1 cellular context compared by ENCODE assay signal in genomic region chr7:2732959-2733584, GRCh38.
TF ChIP-seq lines count a peak whose summit lies in the region.

No MANE protein-coding gene starts in this region.

TF ChIP-seq in K562, 482 proteins besides CTCF, POLR2A, EP300 and RAD21 (continued from another document and continues in another):
- TF ChIP-seq ZNF609 (CRISPR knock-in tag; IDR thresholded peaks at IDR 0.05; ENCODE audit: borderline replicate concordance): peak; percentile 85
- no peak for TF ChIP-seq PHF21A (IDR thresholded peaks at IDR 0.05; ENCODE audit: borderline replicate concordance, low read depth)
- TF ChIP-seq ZBTB2 (IDR thresholded peaks at IDR 0.05): no peak
- no peak for TF ChIP-seq ATF4 (CRISPR knock-in tag; IDR thresholded peaks at IDR 0.05)
- TF ChIP-seq CREB3 (tag; conservative IDR thresholded peaks at IDR 0.05; ENCODE audit: low read depth): peak; percentile 20; the same call in 1 of the 2 replicates
- peak; percentile 46 for TF ChIP-seq SAP30 (IDR thresholded peaks at IDR 0.05; ENCODE audit: borderline replicate concordance, insufficient read depth, low read depth, low read length, poor library complexity, severe bottlenecking)
- TF ChIP-seq ZNF212 (CRISPR knock-in tag; IDR thresholded peaks at IDR 0.05): no peak
- TF ChIP-seq DNMT1 (IDR thresholded peaks at IDR 0.05): no peak
- TF ChIP-seq ZNF347 (CRISPR knock-in tag; IDR thresholded peaks at IDR 0.05; ENCODE audit: low read depth): no peak
- 0 out of 2 replicates have a peak, but pooled peaks have one; percentile 21 for TF ChIP-seq MEF2D (tag; conservative IDR thresholded peaks at IDR 0.05; ENCODE audit: low read depth)
- TF ChIP-seq DIDO1 (tag; IDR thresholded peaks at IDR 0.05; ENCODE audit: low read depth): no peak
- no peak for TF ChIP-seq POLR2AphosphoS5 (IDR thresholded peaks at IDR 0.05; ENCODE audit: control insufficient read depth, insufficient read depth, low read depth, low read length)
- TF ChIP-seq MGA (IDR thresholded peaks at IDR 0.05): peak; percentile 87
- TF ChIP-seq SMARCA4 (IDR thresholded peaks at IDR 0.05): 0 out of 2 replicates have a peak, but pooled peaks have one; percentile 47
- TF ChIP-seq NEUROD1 (IDR thresholded peaks at IDR 0.05; ENCODE audit: borderline replicate concordance, low read depth, low read length, partially characterized antibody): peak; percentile 39
- no peak for TF ChIP-seq MIER1 (IDR thresholded peaks at IDR 0.05; ENCODE audit: low read depth)
- no peak for TF ChIP-seq SP2 (IDR thresholded peaks at IDR 0.05; ENCODE audit: extremely low read depth, low read depth, low read length, poor library complexity, severe bottlenecking)
- TF ChIP-seq CBFA2T2 (conservative IDR thresholded peaks at IDR 0.05): peak; percentile 37; the same call in 1 of the 2 replicates
- TF ChIP-seq ZNF76 (CRISPR knock-in tag; IDR thresholded peaks at IDR 0.05; ENCODE audit: borderline replicate concordance): no peak
- no peak for TF ChIP-seq HDAC8 (tag; IDR thresholded peaks at IDR 0.05)
- peak; percentile 59; the same call in 1 of the 2 replicates for TF ChIP-seq TRIM28 (IDR thresholded peaks at IDR 0.05)
- TF ChIP-seq NCOA1 (IDR thresholded peaks at IDR 0.05; ENCODE audit: low read depth): no peak; the same call in 1 of the 2 replicates
- peak; percentile 85 to 90 for TF ChIP-seq MNT (conservative IDR thresholded peaks at IDR 0.05)
- TF ChIP-seq UBTF (IDR thresholded peaks at IDR 0.05; ENCODE audit: borderline replicate concordance in 1 of 2, low read depth in 2 of 2, low read length in 2 of 2): peak in 1 of 2 experiments; percentile 82; a peak in 1 of 4 replicates
- no peak for TF ChIP-seq YY1 (IDR thresholded peaks at IDR 0.05; ENCODE audit: borderline replicate concordance in 1 of 3, control insufficient read depth in 1 of 3, extremely low read depth in 1 of 3, insufficient read depth in 3 of 3, insufficient read length in 1 of 3, insufficient replicate concordance in 2 of 3, low read depth in 1 of 3, low read length in 2 of 3)
- peak; percentile 84 for TF ChIP-seq ETV1 (tag; conservative IDR thresholded peaks at IDR 0.05; ENCODE audit: low read depth)
- peak; percentile 11 to 16; a peak in 1 of 4 replicates for TF ChIP-seq NRF1 (conservative IDR thresholded peaks at IDR 0.05 in 1 of 2, IDR thresholded peaks at IDR 0.05 in 1 of 2)
- TF ChIP-seq ELK1 (CRISPR knock-in tag; IDR thresholded peaks at IDR 0.05): no peak
